8 cellular contexts compared by ENCODE assay signal in the genomic region with DNA sequence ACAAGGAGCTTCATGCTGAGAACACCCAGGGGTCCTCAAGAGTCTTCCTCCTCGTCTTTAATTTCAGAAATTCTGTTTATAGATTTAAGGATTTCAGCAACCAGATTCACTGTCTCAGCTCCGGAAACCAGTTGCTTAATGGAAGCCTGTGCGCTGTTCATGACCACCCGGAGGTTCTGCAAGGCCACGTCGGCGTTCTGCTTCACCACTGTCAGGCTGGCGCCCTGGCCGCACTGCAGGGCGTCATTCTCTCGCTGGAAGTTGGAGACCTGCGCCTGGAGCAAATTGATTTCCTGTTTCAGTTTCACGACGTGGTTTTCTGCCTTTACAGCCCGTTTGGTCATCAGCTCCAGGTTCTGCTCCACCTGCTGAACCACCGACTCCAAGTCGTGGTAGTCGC. TPM values are rescaled to one million over a fixed set of nuclear protein-coding genes. Genes with fewer than 3 reads are reported as not detected.
"Had no signal": no experiment of that assay in that cellular context is flagged by ENCODE, and none has a peak within 500 bp of the region (broad histone marks: within the 10 kb centered on the region; RNA-seq: fewer than 3 reads in every experiment).

No MANE protein-coding gene starts in this region.

RNA-seq across cellular contexts. Expression of a gene that starts 23.0 kb away (rescaled TPM):
- total RNA-seq: kidney; mammary epithelial cell; naive thymus-derived CD8-positive, alpha-beta T cell; osteocyte; psoas muscle; thoracic aorta; upper lobe of right lung had no signal
- polyA plus RNA-seq: immature natural killer cell; mammary epithelial cell; naive thymus-derived CD8-positive, alpha-beta T cell had no signal
